ENCODE assay signal across 1 cellular context in the genomic region with DNA sequence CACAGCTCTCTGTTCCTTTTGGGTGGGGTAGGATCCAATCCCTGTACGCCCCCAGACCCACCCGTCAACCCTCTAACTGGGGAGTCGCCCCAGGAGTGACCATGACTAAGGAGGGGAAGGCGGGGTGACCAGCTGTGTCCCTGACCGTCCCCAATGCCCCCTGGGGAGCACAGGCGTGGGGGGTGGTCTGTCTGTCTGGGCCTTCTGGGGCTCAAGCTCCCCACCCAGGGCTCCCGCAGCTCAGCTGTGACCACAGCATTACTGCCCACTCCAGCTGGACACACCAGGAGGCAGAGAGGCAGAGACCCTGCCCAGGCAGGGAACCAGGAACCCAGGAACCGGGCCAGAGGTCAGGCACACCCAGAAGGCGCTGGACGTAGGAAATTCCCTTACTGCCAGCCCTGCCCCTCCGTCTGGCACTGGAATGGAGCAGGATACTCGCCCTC.
TF ChIP-seq lines count a peak whose summit lies in the region.

No MANE protein-coding gene starts in this region.

TF ChIP-seq in GM12878, 131 proteins besides CTCF, POLR2A, EP300 and RAD21:
- TF ChIP-seq SIN3A (IDR thresholded peaks at IDR 0.05; ENCODE audit: low read depth, low read length) = no peak
- peak; percentile 21; the same call in 1 of the 2 replicates for TF ChIP-seq ZBTB40 (IDR thresholded peaks at IDR 0.05; ENCODE audit: borderline replicate concordance)
- TF ChIP-seq, protein P1, sequence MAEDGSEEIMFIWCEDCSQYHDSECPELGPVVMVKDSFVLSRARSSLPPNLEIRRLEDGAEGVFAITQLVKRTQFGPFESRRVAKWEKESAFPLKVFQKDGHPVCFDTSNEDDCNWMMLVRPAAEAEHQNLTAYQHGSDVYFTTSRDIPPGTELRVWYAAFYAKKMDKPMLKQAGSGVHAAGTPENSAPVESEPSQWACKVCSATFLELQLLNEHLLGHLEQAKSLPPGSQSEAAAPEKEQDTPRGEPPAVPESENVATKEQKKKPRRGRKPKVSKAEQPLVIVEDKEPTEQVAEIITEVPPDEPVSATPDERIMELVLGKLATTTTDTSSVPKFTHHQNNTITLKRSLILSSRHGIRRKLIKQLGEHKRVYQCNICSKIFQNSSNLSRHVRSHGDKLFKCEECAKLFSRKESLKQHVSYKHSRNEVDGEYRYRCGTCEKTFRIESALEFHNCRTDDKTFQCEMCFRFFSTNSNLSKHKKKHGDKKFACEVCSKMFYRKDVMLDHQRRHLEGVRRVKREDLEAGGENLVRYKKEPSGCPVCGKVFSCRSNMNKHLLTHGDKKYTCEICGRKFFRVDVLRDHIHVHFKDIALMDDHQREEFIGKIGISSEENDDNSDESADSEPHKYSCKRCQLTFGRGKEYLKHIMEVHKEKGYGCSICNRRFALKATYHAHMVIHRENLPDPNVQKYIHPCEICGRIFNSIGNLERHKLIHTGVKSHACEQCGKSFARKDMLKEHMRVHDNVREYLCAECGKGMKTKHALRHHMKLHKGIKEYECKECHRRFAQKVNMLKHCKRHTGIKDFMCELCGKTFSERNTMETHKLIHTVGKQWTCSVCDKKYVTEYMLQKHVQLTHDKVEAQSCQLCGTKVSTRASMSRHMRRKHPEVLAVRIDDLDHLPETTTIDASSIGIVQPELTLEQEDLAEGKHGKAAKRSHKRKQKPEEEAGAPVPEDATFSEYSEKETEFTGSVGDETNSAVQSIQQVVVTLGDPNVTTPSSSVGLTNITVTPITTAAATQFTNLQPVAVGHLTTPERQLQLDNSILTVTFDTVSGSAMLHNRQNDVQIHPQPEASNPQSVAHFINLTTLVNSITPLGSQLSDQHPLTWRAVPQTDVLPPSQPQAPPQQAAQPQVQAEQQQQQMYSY (CRISPR knock-in tag; IDR thresholded peaks at IDR 0.05) = no peak
- no peak for TF ChIP-seq SMAD5 (IDR thresholded peaks at IDR 0.05; ENCODE audit: low read depth)
- TF ChIP-seq, protein P2, sequence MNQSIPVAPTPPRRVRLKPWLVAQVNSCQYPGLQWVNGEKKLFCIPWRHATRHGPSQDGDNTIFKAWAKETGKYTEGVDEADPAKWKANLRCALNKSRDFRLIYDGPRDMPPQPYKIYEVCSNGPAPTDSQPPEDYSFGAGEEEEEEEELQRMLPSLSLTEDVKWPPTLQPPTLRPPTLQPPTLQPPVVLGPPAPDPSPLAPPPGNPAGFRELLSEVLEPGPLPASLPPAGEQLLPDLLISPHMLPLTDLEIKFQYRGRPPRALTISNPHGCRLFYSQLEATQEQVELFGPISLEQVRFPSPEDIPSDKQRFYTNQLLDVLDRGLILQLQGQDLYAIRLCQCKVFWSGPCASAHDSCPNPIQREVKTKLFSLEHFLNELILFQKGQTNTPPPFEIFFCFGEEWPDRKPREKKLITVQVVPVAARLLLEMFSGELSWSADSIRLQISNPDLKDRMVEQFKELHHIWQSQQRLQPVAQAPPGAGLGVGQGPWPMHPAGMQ (IDR thresholded peaks at IDR 0.05; ENCODE audit: borderline replicate concordance) = no peak
- no peak for TF ChIP-seq PAX5 (IDR thresholded peaks at IDR 0.05; ENCODE audit: borderline replicate concordance, low read depth, low read length)
- no peak for TF ChIP-seq SP1 (IDR thresholded peaks at IDR 0.05; ENCODE audit: low read depth, low read length)
- TF ChIP-seq FOS (IDR thresholded peaks at IDR 0.05; ENCODE audit: borderline replicate concordance, extremely low read depth, insufficient read length) = no peak
TF ChIP-seq in GM12878: peak in this region for 1.
